Comparison of ENCODE assay signal across 2 cellular contexts in genomic region chr18:23548719-23549118, GRCh38.
TF ChIP-seq lines count a peak whose summit lies in the region.

No MANE protein-coding gene starts in this region.

TF ChIP-seq in A549, 52 proteins besides CTCF, POLR2A, EP300 and RAD21:
- no peak for TF ChIP-seq FOXS1 (CRISPR knock-in tag; IDR thresholded peaks at IDR 0.05)
- no peak for TF ChIP-seq USF2 (IDR thresholded peaks at IDR 0.05)
- TF ChIP-seq MAFK (IDR thresholded peaks at IDR 0.05; ENCODE audit: partially characterized antibody) = no peak
TF ChIP-seq in A549: peak in this region for 0.

TF ChIP-seq in HCT116, 20 proteins besides CTCF, POLR2A, EP300 and RAD21:
- TF ChIP-seq CEBPB (IDR thresholded peaks at IDR 0.05; ENCODE audit: low read depth) (no peak), ELF1 (IDR thresholded peaks at IDR 0.05; ENCODE audit: borderline replicate concordance, low read depth) (no peak), TCF7L2 (IDR thresholded peaks at IDR 0.05; ENCODE audit: borderline replicate concordance, extremely low read depth, insufficient read depth, insufficient read length) (no peak), JUND (IDR thresholded peaks at IDR 0.05) (no peak), YY1 (IDR thresholded peaks at IDR 0.05; ENCODE audit: extremely low read depth, insufficient replicate concordance, low read depth, low read length) (no peak), CBX3 (IDR thresholded peaks at IDR 0.05; ENCODE audit: low read depth) (no peak), SP1 (IDR thresholded peaks at IDR 0.05; ENCODE audit: low read depth) (no peak), SRF (IDR thresholded peaks at IDR 0.05; ENCODE audit: low read depth) (no peak), ZNF274 (IDR thresholded peaks at IDR 0.05; ENCODE audit: low read depth, low read length) (no peak), POLR2AphosphoS5 (IDR thresholded peaks at IDR 0.05; ENCODE audit: low read depth, low read length) (no peak), FOSL1 (IDR thresholded peaks at IDR 0.05; ENCODE audit: low read depth) (no peak), EZH2 (IDR thresholded peaks at IDR 0.05) (no peak), EZH2phosphoT487 (IDR thresholded peaks at IDR 0.05; ENCODE audit: borderline replicate concordance) (no peak), REST (IDR thresholded peaks at IDR 0.05; ENCODE audit: low read depth) (no peak), EGR1 (IDR thresholded peaks at IDR 0.05; ENCODE audit: low read depth) (no peak)
